1 cellular context compared by ENCODE assay signal in genomic region chr3:58285334-58285733, GRCh38.
TF ChIP-seq lines count a peak whose summit lies in the region.

No MANE protein-coding gene starts in this region.

TF ChIP-seq in IMR-90, 13 proteins besides CTCF, POLR2A, EP300 and RAD21 (continued from another document):
- TF ChIP-seq BHLHE40 (IDR thresholded peaks at IDR 0.05; ENCODE audit: low read depth, low read length) (no peak), CEBPB (IDR thresholded peaks at IDR 0.05; ENCODE audit: low read depth, low read length) (no peak), MAFK (IDR thresholded peaks at IDR 0.05; ENCODE audit: low read depth, low read length) (no peak), FOS (IDR thresholded peaks at IDR 0.05; ENCODE audit: low read depth, low read length) (no peak), NFE2L2 (IDR thresholded peaks at IDR 0.05; ENCODE audit: low read depth, low read length) (no peak), RCOR1 (IDR thresholded peaks at IDR 0.05; ENCODE audit: insufficient replicate concordance, low read length) (no peak)
